Comparison of ENCODE assay signal across 8 cellular contexts in genomic region chrX:13078739-13079444, GRCh38. TPM values are rescaled to one million over a fixed set of nuclear protein-coding genes. Genes with fewer than 3 reads are reported as not detected.
DNase-seq lines count a peak whose midpoint lies in the region; ATAC-seq and TF ChIP-seq lines count a peak whose summit lies in the region.

No MANE protein-coding gene starts in this region.

- peak overlapping the region; percentile 98 for H2AFZ ChIP-seq in neural progenitor cell (replicated peaks)

- no peaks in the 10 kb centered on the region for H3K9me3 ChIP-seq in effector memory CD4-positive, alpha-beta T cell (ENCODE audit: control insufficient read depth, low read length)
- no peaks in the 10 kb centered on the region for H3K9me3 ChIP-seq in neural progenitor cell (ENCODE audit: low read depth)

- no peak for ATAC-seq in GM21737 (IDR thresholded peaks at IDR 0.05; ENCODE audit: unreplicated experiment)
- ATAC-seq in GM21381 (IDR thresholded peaks at IDR 0.05; ENCODE audit: unreplicated experiment), result no peak

- no peak overlapping the region for H3K4me2 ChIP-seq in neural progenitor cell

- no peaks in the 10 kb centered on the region for H3K36me3 ChIP-seq in effector memory CD4-positive, alpha-beta T cell (ENCODE audit: control insufficient read depth, insufficient read depth, low read length)
- no peaks in the 10 kb centered on the region for H3K36me3 ChIP-seq in neural progenitor cell

- H3K4me3 ChIP-seq in effector memory CD4-positive, alpha-beta T cell (ENCODE audit: insufficient read depth, low read depth, low read length, poor library complexity, severe bottlenecking), result peak overlapping the region; percentile 38
- no peak overlapping the region for H3K4me3 ChIP-seq in neural progenitor cell

- no peaks in the 10 kb centered on the region for H3K27me3 Mint-ChIP-seq in neural progenitor cell (ENCODE audit: insufficient read depth, low read depth)

- H3K36me3 Mint-ChIP-seq in neural progenitor cell, result no peaks in the 10 kb centered on the region

- H3K4me1 ChIP-seq in effector memory CD4-positive, alpha-beta T cell (ENCODE audit: control insufficient read depth, insufficient read depth, low read length, poor library complexity, severe bottlenecking), result peaks cover 35% of the 10 kb centered on the region
- H3K4me1 ChIP-seq in neural progenitor cell, result peaks cover 5% of the 10 kb centered on the region

- H3F3A ChIP-seq in neural progenitor cell (ENCODE audit: low read depth), result no peaks in the 10 kb centered on the region

- DNase-seq in GM04503 (ENCODE audit: low read depth) (peak; percentile 61), NCI-H510A treated with DMSO at 0.1 percent for 48 hours (lab: John Stamatoyannopoulos, UW) (peak; percentile 24), neural progenitor cell (ENCODE audit: low spot score) (peak; percentile 20), NCI-H1048 (lab: John Stamatoyannopoulos, UW) (no peak), globus pallidus (ENCODE audit: low spot score) (no peak)
- DNase-seq in effector memory CD4-positive, alpha-beta T cell, result no peak

- no peak for TF ChIP-seq CTCF in neural progenitor cell (IDR thresholded peaks at IDR 0.05)

- peaks cover 16% of the 10 kb centered on the region for H3K4me1 Mint-ChIP-seq in neural progenitor cell

- no peaks in the 10 kb centered on the region for H4K20me1 ChIP-seq in neural progenitor cell (ENCODE audit: low read depth)

- H3K27ac Mint-ChIP-seq in neural progenitor cell, result no peak overlapping the region

- H3K79me2 ChIP-seq in neural progenitor cell (ENCODE audit: low read depth), result no peaks in the 10 kb centered on the region

- H3K27me3 ChIP-seq in effector memory CD4-positive, alpha-beta T cell (replicated peaks; ENCODE audit: control insufficient read depth, insufficient read depth, low read length, poor library complexity, severe bottlenecking), result peaks cover 2% of the 10 kb centered on the region
- no peaks in the 10 kb centered on the region for H3K27me3 ChIP-seq in neural progenitor cell

- no peak overlapping the region for H3K4me3 Mint-ChIP-seq in neural progenitor cell

- no peak overlapping the region for H3K9ac ChIP-seq in neural progenitor cell

- H3K9me3 Mint-ChIP-seq in neural progenitor cell, result peaks cover 11% of the 10 kb centered on the region

- peak overlapping the region; percentile 65 for H3K27ac ChIP-seq in effector memory CD4-positive, alpha-beta T cell (ENCODE audit: insufficient read depth, low read length, poor library complexity, severe bottlenecking)
- H3K27ac ChIP-seq in neural progenitor cell, result peak overlapping the region; percentile 7

RNA-seq across cellular contexts. Expression of gene FAM9C, which starts 34.5 kb away (rescaled TPM):
- not detected in 2 replicates for total RNA-seq in neural progenitor cell (ENCODE audit: low replicate concordance)

Comparison
In these comparisons a context has a peak if more than half of its experiments do, and no peak if none do; other contexts are left out.
1. DNase-seq: peak in GM04503 (single experiment), NCI-H510A treated with DMSO at 0.1 percent for 48 hours (single experiment) and neural progenitor cell (single experiment); none in effector memory CD4-positive, alpha-beta T cell (0 of 3), NCI-H1048 (single experiment) and globus pallidus (single experiment).